In genomic region chr18:57437782-57438668, GRCh38 we compare ENCODE assay signal across 8 cellular contexts. TPM values are rescaled to one million over a fixed set of nuclear protein-coding genes. Genes with fewer than 3 reads are reported as not detected.
DNase-seq lines count a peak whose midpoint lies in the region; ATAC-seq and TF ChIP-seq lines count a peak whose summit lies in the region.

No MANE protein-coding gene starts in this region.

- no peak overlapping the region for H3K27ac ChIP-seq in esophagus squamous epithelium

- H3K4me1 ChIP-seq in esophagus squamous epithelium = peaks cover 25 to 79% (median 43%) of the 10 kb centered on the region in 3 donors

- DNase-seq in DMS 273 treated with DMSO at 0.1 percent for 48 hours (lab: John Stamatoyannopoulos, UW) = peak; percentile 58
- DNase-seq in HCEC 1CT = peak; percentile 56
- DNase-seq in NCI-H2107 (lab: John Stamatoyannopoulos, UW) = peak; percentile 95
- DNase-seq in activated CD4-positive, alpha-beta T cell treated with anti-CD3 and anti-CD28 coated beads, Interleukin-2, amount 10 ng/mL, durations not matched to agents 24 days and 14 days = peak; percentile 72
- no peak for DNase-seq in esophagus squamous epithelium (lab: John Stamatoyannopoulos, UW)
- DNase-seq in non-pigmented ciliary epithelial cell (ENCODE audit: low read depth) = peak; percentile 18

- H3K27me3 ChIP-seq in esophagus squamous epithelium = peaks cover 44 to 100% (median 68%) of the 10 kb centered on the region in 4 donors

- H3K36me3 Mint-ChIP-seq in activated CD4-positive, alpha-beta T cell treated with anti-CD3 and anti-CD28 coated beads, Interleukin-2, amount 10 ng/mL, durations not matched to agents 24 days and 14 days (ENCODE audit: low read depth) = peaks cover 10% of the 10 kb centered on the region

- TF ChIP-seq CTCF in esophagus squamous epithelium (IDR thresholded peaks at IDR 0.05) = peak in 4 of 6 experiments; percentile 25 to 59 (median 31)

- H3K9me3 ChIP-seq in esophagus squamous epithelium = no peaks in the 10 kb centered on the region

- ATAC-seq in HG03196 (IDR thresholded peaks at IDR 0.05; ENCODE audit: unreplicated experiment) (no peak), HG03045 (IDR thresholded peaks at IDR 0.05; ENCODE audit: unreplicated experiment) (no peak)

- intact Hi-C loops in activated CD4-positive, alpha-beta T cell treated with anti-CD3 and anti-CD28 coated beads, Interleukin-2, amount 10 ng/mL, durations not matched to agents 24 days and 14 days (cut with micrococcal nuclease) = loop anchor here (5.0 kb wide), 3 partner anchors 364 to 1851 kb away; partner anchors contain the start of genes ATP8B1, RAX and TCF4
- intact Hi-C loops in esophagus squamous epithelium (cut with DNase I) = no loop called here

- peaks cover 15% of the 10 kb centered on the region for H3K9me3 Mint-ChIP-seq in activated CD4-positive, alpha-beta T cell treated with anti-CD3 and anti-CD28 coated beads, Interleukin-2, amount 10 ng/mL, durations not matched to agents 24 days and 14 days

- peaks cover 81% of the 10 kb centered on the region for H3K27me3 Mint-ChIP-seq in activated CD4-positive, alpha-beta T cell treated with anti-CD3 and anti-CD28 coated beads, Interleukin-2, amount 10 ng/mL, durations not matched to agents 24 days and 14 days

- H3K27ac Mint-ChIP-seq in activated CD4-positive, alpha-beta T cell treated with anti-CD3 and anti-CD28 coated beads, Interleukin-2, amount 10 ng/mL, durations not matched to agents 24 days and 14 days = peak overlapping the region; percentile 77

- peak overlapping the region; percentile 12 for H3K4me3 Mint-ChIP-seq in activated CD4-positive, alpha-beta T cell treated with anti-CD3 and anti-CD28 coated beads, Interleukin-2, amount 10 ng/mL, durations not matched to agents 24 days and 14 days

- WGBS in esophagus squamous epithelium, 2 donors = 10% methylated on average over 26 of the region's 71 CpGs; no CpG with 5 or more reads in 1 of the 2 donors

- peaks cover 21% of the 10 kb centered on the region for H3K4me1 Mint-ChIP-seq in activated CD4-positive, alpha-beta T cell treated with anti-CD3 and anti-CD28 coated beads, Interleukin-2, amount 10 ng/mL, durations not matched to agents 24 days and 14 days

- H3K4me3 ChIP-seq in esophagus squamous epithelium = peak overlapping the region in 2 of 4 donors; percentile 20 to 41

- TF ChIP-seq POLR2A in esophagus squamous epithelium (IDR thresholded peaks at IDR 0.05) = no peak

- H3K36me3 ChIP-seq in esophagus squamous epithelium = no peaks in the 10 kb centered on the region

RNA-seq across cellular contexts. Expression of gene ONECUT2, which starts 2.9 kb away (rescaled TPM):
- not detected in 2 replicates for total RNA-seq in activated CD4-positive, alpha-beta T cell treated with anti-CD3 and anti-CD28 coated beads, Interleukin-2, amount 10 ng/mL, durations not matched to agents 24 days and 14 days
- under 1 TPM in 3 of 4 donors, not detected in 1; under 0.01 to 0.09 (median 0.04) TPM for total RNA-seq in esophagus squamous epithelium
